ENCODE assay signal across 11 cellular contexts in genomic region chr1:93665015-93665414, GRCh38. TPM values are rescaled to one million over a fixed set of nuclear protein-coding genes. Genes with fewer than 3 reads are reported as not detected.
A peak's percentile ranks its signal among the peaks of the same experiment; 100 is the strongest.
DNase-seq lines count a peak whose midpoint lies in the region; ATAC-seq and TF ChIP-seq lines count a peak whose summit lies in the region.
"Had no signal": no experiment of that assay in that cellular context is flagged by ENCODE, and none has a peak within 500 bp of the region (broad histone marks: within the 10 kb centered on the region; RNA-seq: fewer than 3 reads in every experiment).

No MANE protein-coding gene starts in this region.

- H2AFZ ChIP-seq in ACC112 (ENCODE audit: low read length, unreplicated experiment): no peak overlapping the region

- peaks cover 11% of the 10 kb centered on the region for H3K36me3 Mint-ChIP-seq in nephron (ENCODE audit: low read depth)

- no peaks in the 10 kb centered on the region for H3K9me3 ChIP-seq in SJCRH30 (replicated peaks)
- H3K9me3 ChIP-seq in WERI-Rb-1 (ENCODE audit: severe bottlenecking): no peaks in the 10 kb centered on the region

- H3K36me3 ChIP-seq in ACC112 (ENCODE audit: insufficient read depth, low read length) (peaks cover 25% of the 10 kb centered on the region), SJCRH30 (peaks cover 29% of the 10 kb centered on the region), WERI-Rb-1 (no peaks in the 10 kb centered on the region)

- H3K4me3 ChIP-seq in ACC112 (ENCODE audit: low read depth, low read length): peak overlapping the region; percentile 46
- H3K4me3 ChIP-seq in SJCRH30: no peak overlapping the region
- no peak overlapping the region for H3K4me3 ChIP-seq in WERI-Rb-1 (ENCODE audit: low read depth, low read length)

- peaks cover 85% of the 10 kb centered on the region for H3K4me1 Mint-ChIP-seq in nephron

- no peak for TF ChIP-seq CTCF in nephron (IDR thresholded peaks at IDR 0.05; ENCODE audit: unreplicated experiment in 3 of 3)
- TF ChIP-seq CTCF in WERI-Rb-1 (IDR thresholded peaks at IDR 0.05; ENCODE audit: low read depth, low read length): no peak

- no peaks in the 10 kb centered on the region for H3K27me3 ChIP-seq in ACC112 (ENCODE audit: insufficient read depth, low read length)
- no peaks in the 10 kb centered on the region for H3K27me3 ChIP-seq in SJCRH30
- H3K27me3 ChIP-seq in WERI-Rb-1 (ENCODE audit: insufficient read depth, low read depth, severe bottlenecking): no peaks in the 10 kb centered on the region

- peaks cover 82% of the 10 kb centered on the region for H3K79me2 ChIP-seq in ACC112 (ENCODE audit: control insufficient read depth, insufficient read depth, low read length, unreplicated experiment)

- peak in 1 of 2 experiments; percentile 47 for DNase-seq in SJCRH30
- no peak for DNase-seq in epithelial cell of prostate (ENCODE audit: low read depth, low spot score)
- no peak for DNase-seq in NCI-H2107 (lab: John Stamatoyannopoulos, UW)
- DNase-seq in NCI-H524 treated with DMSO at 0.1 percent for 48 hours (lab: John Stamatoyannopoulos, UW): no peak
- no peak for DNase-seq in WERI-Rb-1
- DNase-seq: activated CD8-positive, alpha-beta T cell treated with anti-CD3 and anti-CD28 coated beads, Interleukin-2, amount 10 ng/mL, durations not matched to agents 7 days and 5 days; activated naive CD4-positive, alpha-beta T cell treated with Interleukin-2 at 50 U/mL for 16 hours; NCI-H345 had no signal

- H3K4me1 ChIP-seq in ACC112 (ENCODE audit: control insufficient read depth, insufficient read depth, low read length, unreplicated experiment) (peaks cover 80% of the 10 kb centered on the region), SJCRH30 (peaks cover 79% of the 10 kb centered on the region)

- peak overlapping the region; percentile 96 for H3K27ac ChIP-seq in ACC112 (ENCODE audit: low read depth, low read length)
- H3K27ac ChIP-seq in SJCRH30: peak overlapping the region; percentile 17
- H3K27ac ChIP-seq in epithelial cell of prostate: peak overlapping the region; percentile 71
- no peak overlapping the region for H3K27ac ChIP-seq in WERI-Rb-1

- H3K27ac Mint-ChIP-seq in nephron: peak overlapping the region in 2 of 3 experiments; percentile 91 to 93
- H3K27ac Mint-ChIP-seq: activated CD8-positive, alpha-beta T cell treated with anti-CD3 and anti-CD28 coated beads, Interleukin-2, amount 10 ng/mL, durations not matched to agents 7 days and 5 days had no signal

- no peak for ATAC-seq in HG03378 (IDR thresholded peaks at IDR 0.05; ENCODE audit: unreplicated experiment)
- ATAC-seq: activated CD8-positive, alpha-beta T cell treated with anti-CD3 and anti-CD28 coated beads, Interleukin-2, amount 10 ng/mL, durations not matched to agents 7 days and 5 days had no signal

- H3K27me3 Mint-ChIP-seq in nephron (ENCODE audit: low read depth): no peaks in the 10 kb centered on the region

- H3K9me3 Mint-ChIP-seq in nephron: no peaks in the 10 kb centered on the region

- H3K4me3 Mint-ChIP-seq in nephron: no peak overlapping the region
- H3K4me3 Mint-ChIP-seq: activated CD8-positive, alpha-beta T cell treated with anti-CD3 and anti-CD28 coated beads, Interleukin-2, amount 10 ng/mL, durations not matched to agents 7 days and 5 days had no signal

RNA-seq across cellular contexts. Expression of gene BCAR3, which starts 16.6 kb away (rescaled TPM):
- 30.0 and 30.8 TPM in 2 replicates for total RNA-seq in SJCRH30 (2014; rRNA removed; shearing (Covaris generic))
